In genomic region chr7:5679741-5680473, GRCh38 we compare ENCODE assay signal across 8 cellular contexts.
DNase-seq lines count a peak whose midpoint lies in the region; ATAC-seq, FAIRE-seq and TF ChIP-seq lines count a peak whose summit lies in the region.

No MANE protein-coding gene starts in this region.

- H3K4me1 ChIP-seq in right cardiac atrium (ENCODE audit: control insufficient read depth, insufficient read depth, low read length) (peaks cover 17% of the 10 kb centered on the region), uterus (peaks cover 20 to 23% of the 10 kb centered on the region in 2 donors)

- peak overlapping the region; percentile 18 for H3K27ac Mint-ChIP-seq in activated naive CD8-positive, alpha-beta T cell treated with anti-CD3 and anti-CD28 coated beads, Interleukin-2, amount 10 ng/mL, durations not matched to agents 7 days and 5 days
- no peak overlapping the region for H3K27ac Mint-ChIP-seq in activated naive CD8-positive, alpha-beta T cell treated with anti-CD3 and anti-CD28 coated beads, Interleukin-2, amount 50 U/mL, for 24 hours

- no peak for TF ChIP-seq POLR2A in uterus (IDR thresholded peaks at IDR 0.05)

- no peak for TF ChIP-seq CTCF in uterus (IDR thresholded peaks at IDR 0.05)

- no peak overlapping the region for H3K4me3 Mint-ChIP-seq in activated naive CD8-positive, alpha-beta T cell treated with anti-CD3 and anti-CD28 coated beads, Interleukin-2, amount 10 ng/mL, durations not matched to agents 7 days and 5 days
- H3K4me3 Mint-ChIP-seq in activated naive CD8-positive, alpha-beta T cell treated with anti-CD3 and anti-CD28 coated beads, Interleukin-2, amount 50 U/mL, for 24 hours = no peak overlapping the region

- H3K4me1 Mint-ChIP-seq in activated naive CD8-positive, alpha-beta T cell treated with anti-CD3 and anti-CD28 coated beads, Interleukin-2, amount 10 ng/mL, durations not matched to agents 7 days and 5 days = peaks cover 62% of the 10 kb centered on the region
- H3K4me1 Mint-ChIP-seq in activated naive CD8-positive, alpha-beta T cell treated with anti-CD3 and anti-CD28 coated beads, Interleukin-2, amount 50 U/mL, for 24 hours = peaks cover 67% of the 10 kb centered on the region

- H3K4me3 ChIP-seq in right cardiac atrium (ENCODE audit: low read length) (no peak overlapping the region), uterus (no peak overlapping the region)

- no peak for ATAC-seq in activated naive CD8-positive, alpha-beta T cell treated with anti-CD3 and anti-CD28 coated beads, Interleukin-2, amount 10 ng/mL, durations not matched to agents 7 days and 5 days (ENCODE audit: low read depth)
- no peak for ATAC-seq in activated naive CD8-positive, alpha-beta T cell treated with anti-CD3 and anti-CD28 coated beads, Interleukin-2, amount 50 U/mL, for 24 hours
- ATAC-seq in right cardiac atrium = peak; percentile 21 to 40

- H3K27me3 Mint-ChIP-seq in activated naive CD8-positive, alpha-beta T cell treated with anti-CD3 and anti-CD28 coated beads, Interleukin-2, amount 10 ng/mL, durations not matched to agents 7 days and 5 days = no peaks in the 10 kb centered on the region
- no peaks in the 10 kb centered on the region for H3K27me3 Mint-ChIP-seq in activated naive CD8-positive, alpha-beta T cell treated with anti-CD3 and anti-CD28 coated beads, Interleukin-2, amount 50 U/mL, for 24 hours

- DNase-seq in activated naive CD8-positive, alpha-beta T cell treated with anti-CD3 and anti-CD28 coated beads, Interleukin-2, amount 10 ng/mL, durations not matched to agents 7 days and 5 days = no peak
- no peak for DNase-seq in activated naive CD8-positive, alpha-beta T cell treated with anti-CD3 and anti-CD28 coated beads, Interleukin-2, amount 50 U/mL, for 24 hours
- peak; percentile 83 to 88 for DNase-seq in NOMO-1 (lab: John Stamatoyannopoulos, UW; ENCODE audit: unreplicated experiment in 2 of 2)
- DNase-seq in right cardiac atrium = peak; percentile 50 to 85 (median 85)
- no peak for DNase-seq in uterus
- no peak for DNase-seq in COLO668 (lab: John Stamatoyannopoulos, UW; ENCODE audit: unreplicated experiment)
- DNase-seq in hepatic stellate cell (ENCODE audit: low spot score) = no peak
- no peak for DNase-seq in urothelium cell line (ENCODE audit: low spot score)

- H3K27ac ChIP-seq in right cardiac atrium (ENCODE audit: low read length) = no peak overlapping the region
- H3K27ac ChIP-seq in uterus = peak overlapping the region; percentile 1 to 35

- peaks cover 18% of the 10 kb centered on the region for H3K36me3 Mint-ChIP-seq in activated naive CD8-positive, alpha-beta T cell treated with anti-CD3 and anti-CD28 coated beads, Interleukin-2, amount 10 ng/mL, durations not matched to agents 7 days and 5 days
- peaks cover 26% of the 10 kb centered on the region for H3K36me3 Mint-ChIP-seq in activated naive CD8-positive, alpha-beta T cell treated with anti-CD3 and anti-CD28 coated beads, Interleukin-2, amount 50 U/mL, for 24 hours (ENCODE audit: low read depth)

- intact Hi-C loops in right cardiac atrium (cut with DNase I) = loop anchor here in 1 of 4 donors (5.0 kb wide), 1 partner anchor 188 kb away; no protein-coding TSS in a partner anchor
- intact Hi-C loops in uterus (cut with DNase I; ENCODE audit: low total_unique reads) = loop anchor here (10.0 kb wide), 1 partner anchor 185 kb away; no protein-coding TSS in a partner anchor

- H3K9me3 ChIP-seq in right cardiac atrium (ENCODE audit: control insufficient read depth, low read length) (no peaks in the 10 kb centered on the region), uterus (no peaks in the 10 kb centered on the region)

- WGBS in right cardiac atrium = 52% methylated on average over 19 of the region's 19 CpGs

- POLR2A ChIA-PET in activated naive CD8-positive, alpha-beta T cell treated with anti-CD3 and anti-CD28 coated beads, Interleukin-2, amount 10 ng/mL, durations not matched to agents 7 days and 5 days (lab: Charles Lee) = no interaction called here

- no peaks in the 10 kb centered on the region for H3K9me3 Mint-ChIP-seq in activated naive CD8-positive, alpha-beta T cell treated with anti-CD3 and anti-CD28 coated beads, Interleukin-2, amount 10 ng/mL, durations not matched to agents 7 days and 5 days
- H3K9me3 Mint-ChIP-seq in activated naive CD8-positive, alpha-beta T cell treated with anti-CD3 and anti-CD28 coated beads, Interleukin-2, amount 50 U/mL, for 24 hours = no peaks in the 10 kb centered on the region

- no peaks in the 10 kb centered on the region for H3K36me3 ChIP-seq in uterus

- H3K27me3 ChIP-seq in right cardiac atrium (ENCODE audit: control insufficient read depth, insufficient read depth) (no peaks in the 10 kb centered on the region), uterus (no peaks in the 10 kb centered on the region)

- FAIRE-seq in urothelium cell line (lab: Jason Lieb, UNC) = no peak

Comparison
In these comparisons a context has a peak if more than half of its experiments do, and no peak if none do; other contexts are left out.
1. ATAC-seq: peak in right cardiac atrium (2 of 2); none in activated naive CD8-positive, alpha-beta T cell treated with anti-CD3 and anti-CD28 coated beads, Interleukin-2, amount 10 ng/mL, durations not matched to agents 7 days and 5 days (single experiment) and activated naive CD8-positive, alpha-beta T cell treated with anti-CD3 and anti-CD28 coated beads, Interleukin-2, amount 50 U/mL, for 24 hours (single experiment).
2. DNase-seq: peak in NOMO-1 (2 of 2) and right cardiac atrium (3 of 3); none in activated naive CD8-positive, alpha-beta T cell treated with anti-CD3 and anti-CD28 coated beads, Interleukin-2, amount 10 ng/mL, durations not matched to agents 7 days and 5 days (single experiment), activated naive CD8-positive, alpha-beta T cell treated with anti-CD3 and anti-CD28 coated beads, Interleukin-2, amount 50 U/mL, for 24 hours (single experiment), uterus (0 of 2), COLO668 (single experiment), hepatic stellate cell (single experiment) and urothelium cell line (single experiment).